In genomic region chr1:51877434-51878306, GRCh38 we compare ENCODE assay signal across 8 cellular contexts. TPM values are rescaled to one million over a fixed set of nuclear protein-coding genes. Genes with fewer than 3 reads are reported as not detected.
A peak's percentile ranks its signal among the peaks of the same experiment; 100 is the strongest.
DNase-seq lines count a peak whose midpoint lies in the region; ATAC-seq and TF ChIP-seq lines count a peak whose summit lies in the region.

No MANE protein-coding gene starts in this region.

- H3K27ac ChIP-seq in brain microvascular endothelial cell (peak overlapping the region; percentile 96), thymus (ENCODE audit: low read depth) (peak overlapping the region; percentile 97)

- intact Hi-C loops in left colon (cut with DNase I, micrococcal nuclease), result no loop called here

- H3K4me3 ChIP-seq in AG09309 (ENCODE audit: control insufficient read depth, low read depth, low read length), result peak overlapping the region; percentile 92
- H3K4me3 ChIP-seq in GM12864 (ENCODE audit: low read depth, low read length), result peak overlapping the region; percentile 95
- H3K4me3 ChIP-seq in brain microvascular endothelial cell (ENCODE audit: low read depth, low read length), result peak overlapping the region; percentile 98
- peak overlapping the region; percentile 74 for H3K4me3 ChIP-seq in thymus (ENCODE audit: low read length)

- DNase-seq in AG09309 (ENCODE audit: low read depth) (no peak), GM12864 (ENCODE audit: low read depth) (no peak), LoVo (ENCODE audit: low spot score) (peak; percentile 9), brain microvascular endothelial cell (peak; percentile 22), left colon (peak in 1 of 2 donors; percentile 41), D341Med (ENCODE audit: low spot score) (no peak), SK-N-DZ (ENCODE audit: low spot score) (no peak)

- peaks cover 16% of the 10 kb centered on the region for H3K4me1 ChIP-seq in thymus (ENCODE audit: control insufficient read depth, insufficient read depth, low read length)

- ATAC-seq in left colon, result peak; percentile 24

- in situ Hi-C loops in brain microvascular endothelial cell (cut with HindIII; ENCODE audit: low pct_ligation_motif_present, low sequenced_read_pairs), result no loop called here

- TF ChIP-seq CTCF in AG09309 (IDR thresholded peaks at IDR 0.05; ENCODE audit: control insufficient read depth, insufficient read depth, low read depth, low read length, missing control alignments), result no peak
- no peak for TF ChIP-seq CTCF in GM12864 (IDR thresholded peaks at IDR 0.05; ENCODE audit: low read depth, low read length, missing control alignments)
- no peak for TF ChIP-seq CTCF in brain microvascular endothelial cell (IDR thresholded peaks at IDR 0.05; ENCODE audit: low read depth, low read length, missing control alignments)

- H3K9me3 ChIP-seq in thymus (ENCODE audit: control insufficient read depth), result no peaks in the 10 kb centered on the region

- 17% methylated on average over 20 of the region's 20 CpGs for WGBS in thymus

- H3K36me3 ChIP-seq in brain microvascular endothelial cell (replicated peaks), result no peaks in the 10 kb centered on the region
- H3K36me3 ChIP-seq in thymus (ENCODE audit: control insufficient read depth, insufficient read depth), result no peaks in the 10 kb centered on the region

- H3K27me3 ChIP-seq in brain microvascular endothelial cell (replicated peaks), result no peaks in the 10 kb centered on the region
- H3K27me3 ChIP-seq in thymus (ENCODE audit: control insufficient read depth, insufficient read depth), result no peaks in the 10 kb centered on the region

RNA-seq across cellular contexts. Expression of gene NRDC, which starts 0.9 kb away (rescaled TPM):
- total RNA-seq in left colon, result 10 to 100 TPM; 80.7 to 83.5 TPM
- polyA plus RNA-seq in thymus, result 151 TPM
- 37.5 and 45.2 TPM in 2 replicates for polyA plus RNA-seq in SK-N-DZ (2014; cell fraction: cytosol; rRNA removed)
- 70.6 and 131 TPM in 2 replicates for polyA plus RNA-seq in SK-N-DZ (2014; cell fraction: nucleus; rRNA removed)

Comparison
In these comparisons a context has a peak if more than half of its experiments do, and no peak if none do; other contexts are left out.
1. DNase-seq: peak in LoVo (single experiment) and brain microvascular endothelial cell (single experiment); none in AG09309 (single experiment), GM12864 (single experiment), D341Med (single experiment) and SK-N-DZ (single experiment).
2. Peak in every context shown above with its lines, with median percentiles within 50 percentile points of each other: H3K4me3 ChIP-seq.